In the genomic region with DNA sequence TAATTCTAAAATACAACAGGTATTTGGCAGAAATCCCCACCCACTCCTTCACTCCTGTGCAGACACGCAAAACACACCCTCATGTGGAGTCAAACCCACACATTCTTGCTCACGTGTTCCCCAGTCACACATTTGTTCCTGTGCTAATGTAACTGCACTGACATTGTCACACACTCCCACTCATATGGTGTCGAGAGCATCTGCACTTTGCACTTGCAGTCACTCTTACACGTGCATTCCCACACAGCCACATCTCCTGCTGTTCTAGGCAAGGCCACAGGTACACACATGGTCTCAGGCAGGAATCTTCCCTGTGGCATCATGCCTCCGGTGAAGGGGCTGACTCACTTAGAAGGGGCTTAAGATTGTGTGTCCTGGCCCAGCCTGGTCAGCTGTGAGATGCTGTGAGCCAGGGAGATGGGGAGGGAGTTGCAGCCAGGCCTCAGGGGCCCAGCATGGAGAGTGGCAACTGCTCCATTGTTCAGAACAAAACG, we compare ENCODE assay signal across 1 cellular context.
A peak's percentile ranks its signal among the peaks of the same experiment; 100 is the strongest.
TF ChIP-seq lines count a peak whose summit lies in the region.

No MANE protein-coding gene starts in this region.

TF ChIP-seq in liver, 16 proteins besides CTCF, POLR2A, EP300 and RAD21 (continued from another document):
- peak; percentile 50 for TF ChIP-seq YY1 (IDR thresholded peaks at IDR 0.05)
